8 cellular contexts compared by ENCODE assay signal in the genomic region with DNA sequence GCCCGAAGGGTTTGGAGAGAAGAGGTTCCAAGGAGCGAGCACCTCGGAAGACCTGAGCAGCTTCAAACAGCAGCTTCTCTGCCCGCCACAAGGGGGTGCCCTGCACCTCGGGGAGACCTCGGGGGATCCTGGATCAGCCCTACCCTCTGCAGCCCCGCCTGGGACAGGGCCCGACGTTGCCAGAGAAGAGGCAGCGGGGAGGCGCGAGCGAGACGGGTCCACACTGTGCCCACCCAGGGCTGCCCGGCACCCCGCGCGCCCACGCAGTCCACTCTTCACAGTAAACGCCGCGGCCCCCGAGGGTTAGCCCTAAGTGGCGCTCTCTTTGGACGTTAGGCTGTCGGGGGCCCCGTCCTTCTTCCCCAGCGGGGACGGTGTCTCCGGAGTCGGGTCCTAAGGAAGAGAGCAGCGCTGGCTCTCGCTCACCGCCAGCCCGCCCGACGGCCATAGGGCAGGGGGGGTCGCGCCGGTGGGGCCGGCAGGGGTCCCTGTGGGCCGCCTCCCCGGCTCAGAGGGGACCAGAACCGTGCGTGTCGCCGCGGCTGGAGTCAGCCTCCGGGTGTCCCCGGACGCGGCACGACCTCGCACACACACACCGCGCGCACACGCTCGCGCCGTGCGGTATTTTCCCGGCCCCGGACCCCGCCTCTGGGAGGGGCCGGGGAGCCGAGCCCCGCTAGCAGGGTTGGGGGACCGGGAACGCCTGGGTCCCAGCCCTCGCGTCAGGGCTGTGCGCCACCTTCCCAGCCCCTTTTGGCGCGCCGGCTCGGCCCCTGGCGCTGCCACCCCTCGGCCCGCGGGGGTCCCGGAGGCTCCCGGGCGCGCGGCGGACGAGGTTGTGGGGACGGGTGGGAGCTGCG. TPM values are rescaled to one million over a fixed set of nuclear protein-coding genes. Genes with fewer than 3 reads are reported as not detected.
A peak's percentile ranks its signal among the peaks of the same experiment; 100 is the strongest.
DNase-seq lines count a peak whose midpoint lies in the region; ATAC-seq, FAIRE-seq and TF ChIP-seq lines count a peak whose summit lies in the region.

No MANE protein-coding gene starts in this region.

- no peak for TF ChIP-seq POLR2A in H1 (IDR thresholded peaks at IDR 0.05; ENCODE audit: control extremely low read depth in 1 of 2, low read depth in 2 of 2, low read length in 2 of 2)

- no peak overlapping the region; the same call in 1 of the 2 replicates for H3K18ac ChIP-seq in H1 (ENCODE audit: extremely low read depth, low read length)
- no peak overlapping the region for H3K18ac ChIP-seq in mesenchymal stem cell (ENCODE audit: low read depth in 1 of 2, low read length in 2 of 2)

- H3K23me2 ChIP-seq in H1 (ENCODE audit: low read depth, low read length): peaks cover 13% of the 10 kb centered on the region; the same call in 1 of the 2 replicates

- H4K91ac ChIP-seq in H1 (replicated peaks; ENCODE audit: insufficient read length, low read length) (no peak overlapping the region), mesenchymal stem cell (ENCODE audit: low read length) (no peak overlapping the region)

- H4K5ac ChIP-seq in H1 (ENCODE audit: insufficient read length, low read depth, low read length): no peak overlapping the region

- CTCF ChIA-PET in activated CD8-positive, alpha-beta T cell treated with anti-CD3 and anti-CD28 coated beads for 36 hours (lab: Charles Lee): interaction anchor here (0.6 to 3.7 kb wide), 20 partner anchors 9 to 280 kb away, joined by 3 to 44 read pairs (median 4); no protein-coding TSS in a partner anchor
- CTCF ChIA-PET in H1 (lab: Charles Lee; ENCODE audit: partially characterized antibody): interaction anchor here (0.5 to 6.5 kb wide), 50 partner anchors 9 to 342 kb away, joined by 3 to 76 read pairs (median 4); partner anchors contain the start of gene ELMO2

- H3K9me3 ChIP-seq in H1 (ENCODE audit: insufficient read depth in 2 of 2, low read depth in 1 of 2, low read length in 1 of 2) (no peaks in the 10 kb centered on the region), mesenchymal stem cell (ENCODE audit: control insufficient read depth, low read length) (no peaks in the 10 kb centered on the region)

- WGBS in H1 (ENCODE audit: extremely low coverage in 1 of 2, insufficient coverage in 1 of 2, insufficient read length in 1 of 2, insufficient replicate concordance in 2 of 2, low coverage in 1 of 2, low lambda C conversion rate in 2 of 2, missing lambda C conversion rate in 1 of 2), 2 experiments: 4% methylated on average over 39 of the region's 90 CpGs; no CpG with 5 or more reads in 1 of the 2 experiments
- WGBS in mesenchymal stem cell: 2% methylated on average over 44 of the region's 90 CpGs

- peak; percentile 88 for ATAC-seq in activated CD8-positive, alpha-beta T cell treated with anti-CD3 and anti-CD28 coated beads for 36 hours

- H3K27me3 Mint-ChIP-seq in HFFc6 (ENCODE audit: insufficient read depth): peaks cover 47% of the 10 kb centered on the region
- H3K27me3 Mint-ChIP-seq in activated CD8-positive, alpha-beta T cell treated with anti-CD3 and anti-CD28 coated beads for 36 hours: peaks cover 50% of the 10 kb centered on the region

- no peak overlapping the region for H3K27ac Mint-ChIP-seq in HFFc6
- no peak overlapping the region for H3K27ac Mint-ChIP-seq in activated CD8-positive, alpha-beta T cell treated with anti-CD3 and anti-CD28 coated beads for 36 hours

- TF ChIP-seq CTCF in HFFc6 (IDR thresholded peaks at IDR 0.05) (peak; percentile 90), H1 (IDR thresholded peaks at IDR 0.05; ENCODE audit: control extremely low read depth in 1 of 3, insufficient read depth in 1 of 3, low read depth in 1 of 3, low read length in 3 of 3) (peak; percentile 92 to 97 (median 96))
- TF ChIP-seq CTCF in activated CD8-positive, alpha-beta T cell treated with anti-CD3 and anti-CD28 coated beads for 36 hours (IDR thresholded peaks at IDR 0.05): peak; percentile 85

- peak overlapping the region; percentile 66 to 86 for H3K4me2 ChIP-seq in H1 (ENCODE audit: insufficient read depth in 1 of 2, low read depth in 2 of 2, low read length in 2 of 2)
- H3K4me2 ChIP-seq in mesenchymal stem cell (ENCODE audit: low read length, poor library complexity, severe bottlenecking): peak overlapping the region; percentile 90

- H3K14ac ChIP-seq in H1 (ENCODE audit: insufficient read length): no peak overlapping the region
- H3K14ac ChIP-seq in mesenchymal stem cell (ENCODE audit: low read length in 2 of 2): no peak overlapping the region

- no peak overlapping the region for H3K56ac ChIP-seq in H1 (replicated peaks; ENCODE audit: insufficient read length, low read depth, low read length)

- H3K27me3 ChIP-seq in H1 (replicated peaks in 1 of 4; ENCODE audit: control insufficient read depth in 3 of 4, extremely low read depth in 1 of 4, insufficient read depth in 3 of 4, low read length in 3 of 4) (peaks cover 44 to 73% (median 67%) of the 10 kb centered on the region in 4 experiments), mesenchymal stem cell (ENCODE audit: control insufficient read depth in 1 of 2, insufficient read depth in 1 of 2, low read length in 2 of 2) (peaks cover 88 to 93% of the 10 kb centered on the region in 2 experiments)

- H3K36me3 ChIP-seq in H1 (ENCODE audit: control insufficient read depth in 2 of 4, insufficient read depth in 4 of 4, low read length in 3 of 4): peaks cover 0 to 4% (median 0%) of the 10 kb centered on the region in 4 experiments; a peak in 1 of 8 replicates
- no peaks in the 10 kb centered on the region for H3K36me3 ChIP-seq in mesenchymal stem cell (ENCODE audit: control insufficient read depth in 1 of 2, insufficient read depth in 2 of 2, low read depth in 1 of 2, low read length in 2 of 2)

- no peak overlapping the region for H2AK5ac ChIP-seq in H1 (ENCODE audit: low read depth, low read length)
- H2AK5ac ChIP-seq in mesenchymal stem cell (ENCODE audit: low read length, severe bottlenecking): no peak overlapping the region

- H2BK20ac ChIP-seq in H1 (ENCODE audit: low read length): no peak overlapping the region

- no peak overlapping the region for H2BK15ac ChIP-seq in H1 (ENCODE audit: low read length)
- H2BK15ac ChIP-seq in mesenchymal stem cell (ENCODE audit: low read depth, poor library complexity, severe bottlenecking): no peak overlapping the region

- POLR2A ChIA-PET in activated CD8-positive, alpha-beta T cell treated with anti-CD3 and anti-CD28 coated beads for 36 hours (lab: Charles Lee): interaction anchor here (0.8 kb wide), 1 partner anchor 12 kb away, joined by 3 read pairs; no protein-coding TSS in a partner anchor
- POLR2A ChIA-PET in H1 (lab: Charles Lee; ENCODE audit: partially characterized antibody): interaction anchor here (0.8 to 3.1 kb wide), 7 partner anchors 8 to 169 kb away, joined by 3 to 11 read pairs (median 3); no protein-coding TSS in a partner anchor

- H2AFZ ChIP-seq in H1 (ENCODE audit: low read length) (no peak overlapping the region; the same call in 1 of the 2 replicates), mesenchymal stem cell (ENCODE audit: low read depth, low read length) (no peak overlapping the region)

- H3K4ac ChIP-seq in H1 (replicated peaks; ENCODE audit: insufficient read length, low read depth, low read length) (no peak overlapping the region), mesenchymal stem cell (ENCODE audit: low read depth in 1 of 2, low read length in 2 of 2) (no peak overlapping the region)

- FAIRE-seq in H1 (lab: Jason Lieb, UNC): no peak

- no peak overlapping the region for H3K4me3 Mint-ChIP-seq in HFFc6
- H3K4me3 Mint-ChIP-seq in activated CD8-positive, alpha-beta T cell treated with anti-CD3 and anti-CD28 coated beads for 36 hours: no peak overlapping the region

- no peak overlapping the region for H3K23ac ChIP-seq in H1 (ENCODE audit: insufficient read length)
- peak overlapping the region in 1 of 2 experiments; percentile 5 for H3K23ac ChIP-seq in mesenchymal stem cell (ENCODE audit: low read length in 2 of 2)

- peak; percentile 81 to 90 for TF ChIP-seq RAD21 in H1 (IDR thresholded peaks at IDR 0.05 in 1 of 2, conservative IDR thresholded peaks at IDR 0.05 in 1 of 2; ENCODE audit: low read depth in 2 of 2, low read length in 2 of 2)

- no peaks in the 10 kb centered on the region for H3K4me1 Mint-ChIP-seq in HFFc6 (ENCODE audit: low read depth)
- peaks cover 4% of the 10 kb centered on the region for H3K4me1 Mint-ChIP-seq in activated CD8-positive, alpha-beta T cell treated with anti-CD3 and anti-CD28 coated beads for 36 hours (ENCODE audit: low read depth)

- H3K4me3 ChIP-seq in H1 (ENCODE audit: extremely low read depth in 1 of 4, insufficient read depth in 2 of 4, low read depth in 3 of 4, low read length in 4 of 4) (peak overlapping the region; percentile 48 to 75 (median 55)), mesenchymal stem cell (ENCODE audit: insufficient read depth in 1 of 2, low read depth in 1 of 2, low read length in 2 of 2) (peak overlapping the region in 1 of 2 experiments; percentile 7)

- no peak overlapping the region for H2BK12ac ChIP-seq in H1 (ENCODE audit: low read depth, low read length)
- no peak overlapping the region for H2BK12ac ChIP-seq in mesenchymal stem cell (ENCODE audit: low read length in 2 of 2)

- no peak overlapping the region for H3K27ac ChIP-seq in H1 (ENCODE audit: low read depth, low read length)
- H3K27ac ChIP-seq in mesenchymal stem cell (ENCODE audit: low read length, poor library complexity, severe bottlenecking): no peak overlapping the region

- DNase-seq in D341Med (ENCODE audit: low spot score): peak; percentile 92
- DNase-seq in HFFc6: peak; percentile 8
- peak; percentile 36 for DNase-seq in NCI-H460 (ENCODE audit: extremely low read depth, low read depth)
- DNase-seq in activated CD8-positive, alpha-beta T cell treated with anti-CD3 and anti-CD28 coated beads for 36 hours: peak; percentile 73
- peak; percentile 49 to 89 for DNase-seq in H1 (ENCODE audit: low read depth in 1 of 2, low spot score in 2 of 2)
- DNase-seq in mesenchymal stem cell: peak; percentile 37
- peak; percentile 51 to 59 for DNase-seq in stimulated activated CD8-positive, alpha-beta memory T cell treated with anti-CD3 and anti-CD28 coated beads, Interleukin-2, amount 100 ng/mL, for 48 hours (ENCODE audit: low read depth in 2 of 2)
- DNase-seq in NCI-H187 treated with DMSO at 0.1 percent for 48 hours (lab: John Stamatoyannopoulos, UW): no peak

- peaks cover 0 to 7% (median 5%) of the 10 kb centered on the region in 4 experiments; a peak in 5 of 7 replicates for H3K4me1 ChIP-seq in H1 (replicated peaks in 1 of 4; ENCODE audit: control insufficient read depth in 3 of 4, insufficient read depth in 4 of 4, low read length in 3 of 4)
- H3K4me1 ChIP-seq in mesenchymal stem cell (ENCODE audit: control insufficient read depth, insufficient read depth, low read depth, low read length): peaks cover 16% of the 10 kb centered on the region

- H3K9ac ChIP-seq in H1 (replicated peaks in 1 of 4; ENCODE audit: extremely low read depth in 1 of 4, low read depth in 3 of 4, low read length in 3 of 4) (no peak overlapping the region), mesenchymal stem cell (ENCODE audit: low read length) (no peak overlapping the region)

- H4K20me1 ChIP-seq in H1 (replicated peaks in 1 of 2; ENCODE audit: control insufficient read depth in 1 of 2, insufficient read depth in 2 of 2, low read length in 2 of 2): peaks cover 2 to 9% of the 10 kb centered on the region in 2 experiments

- intact Hi-C loops in activated CD8-positive, alpha-beta T cell treated with anti-CD3 and anti-CD28 coated beads for 36 hours (cut with micrococcal nuclease): no loop called here

- TF ChIP-seq EP300 in H1 (IDR thresholded peaks at IDR 0.05; ENCODE audit: borderline replicate concordance in 1 of 2, low read depth in 2 of 2, low read length in 2 of 2): 0 out of 3 replicates have a peak, but pooled peaks of 1 of the 2 experiments have one; percentile 22

- no peaks in the 10 kb centered on the region for H3K36me3 Mint-ChIP-seq in HFFc6 (ENCODE audit: low read depth)
- no peaks in the 10 kb centered on the region for H3K36me3 Mint-ChIP-seq in activated CD8-positive, alpha-beta T cell treated with anti-CD3 and anti-CD28 coated beads for 36 hours (ENCODE audit: low read depth)

- no peaks in the 10 kb centered on the region for H3K79me2 ChIP-seq in H1 (ENCODE audit: control insufficient read depth in 1 of 2, insufficient read depth in 2 of 2, low read length in 2 of 2)

- no peak overlapping the region for H4K8ac ChIP-seq in H1 (ENCODE audit: extremely low read depth, insufficient read depth, low read length)
- no peak overlapping the region for H4K8ac ChIP-seq in mesenchymal stem cell (ENCODE audit: low read length)

- no peaks in the 10 kb centered on the region for H3K9me3 Mint-ChIP-seq in HFFc6
- H3K9me3 Mint-ChIP-seq in activated CD8-positive, alpha-beta T cell treated with anti-CD3 and anti-CD28 coated beads for 36 hours: no peaks in the 10 kb centered on the region

- H2BK120ac ChIP-seq in H1 (replicated peaks; ENCODE audit: low read depth, low read length): no peak overlapping the region
- no peak overlapping the region for H2BK120ac ChIP-seq in mesenchymal stem cell (ENCODE audit: low read depth, low read length)

- H3K79me1 ChIP-seq in H1 (ENCODE audit: low read depth, low read length) (no peaks in the 10 kb centered on the region), mesenchymal stem cell (replicated peaks; ENCODE audit: low read length, poor library complexity, severe bottlenecking) (no peaks in the 10 kb centered on the region)

- H2BK5ac ChIP-seq in H1 (ENCODE audit: low read depth, low read length): no peak overlapping the region
- H2BK5ac ChIP-seq in mesenchymal stem cell (ENCODE audit: low read depth, low read length, poor library complexity, severe bottlenecking): no peak overlapping the region

RNA-seq across cellular contexts. Expression of gene CDH22, which starts 0.9 kb away (rescaled TPM):
- not detected for total RNA-seq in HFFc6 (2021; fragmentation: NEBNext Ultra II Directional; extraction: Animal tissue kit (Norgen Biotek cat#: 25700))
- not detected in 2 replicates for total RNA-seq in NCI-H460 (2014; rRNA removed; shearing (Covaris generic))
- polyA plus RNA-seq in NCI-H460 (2014; cell fraction: nucleus; rRNA removed): not detected in 2 replicates
- not detected for total RNA-seq in activated CD8-positive, alpha-beta T cell treated with anti-CD3 and anti-CD28 coated beads for 36 hours
- total RNA-seq in H1 (2021; fragmentation: NEBNext Ultra II Directional; extraction: Animal tissue kit (Norgen Biotek cat#: 25700)): 0.39 and 0.46 TPM in 2 replicates
- 0.31 and 0.35 TPM in 2 replicates for polyA plus RNA-seq in H1 (2011; rRNA removed)
- polyA plus RNA-seq in H1 (2011; cell fraction: cytosol; rRNA removed): 0.21 TPM
- 0.48 TPM for polyA plus RNA-seq in H1 (2011; cell fraction: nucleus; rRNA removed)
- 0.16 to 0.66 TPM (median 0.48 TPM) in 3 of 4 replicates, not detected in the other for polyA plus RNA-seq in H1 (2012, experiment 1 of 2)
- polyA plus RNA-seq in H1 (2012, experiment 2 of 2): 0.14 TPM
- 0.12 TPM for polyA plus RNA-seq in H1 (2013, experiment 1 of 2)
- polyA plus RNA-seq in H1 (2013, experiment 2 of 2): 0.15 TPM
- 0.16 and 0.34 TPM in 2 replicates for polyA minus RNA-seq in H1 (2011; rRNA and poly(A)+ RNA removed)
- not detected for polyA minus RNA-seq in H1 (2011; cell fraction: cytosol; rRNA and poly(A)+ RNA removed)
- 0.70 TPM for polyA minus RNA-seq in H1 (2011; cell fraction: nucleus; rRNA and poly(A)+ RNA removed)
- polyA plus RNA-seq in mesenchymal stem cell (2013, experiment 1 of 2): not detected
- not detected for polyA plus RNA-seq in mesenchymal stem cell (2013, experiment 2 of 2)
